Comparison of ENCODE assay signal across 20 cellular contexts in genomic region chr15:50653156-50653743, GRCh38. TPM values are rescaled to one million over a fixed set of nuclear protein-coding genes. Genes with fewer than 3 reads are reported as not detected.
DNase-seq lines count a peak whose midpoint lies in the region; ATAC-seq and TF ChIP-seq lines count a peak whose summit lies in the region.
"Had no signal": no experiment of that assay in that cellular context is flagged by ENCODE, and none has a peak within 500 bp of the region (broad histone marks: within the 10 kb centered on the region; RNA-seq: fewer than 3 reads in every experiment).

No MANE protein-coding gene starts in this region.

- H3K27ac Mint-ChIP-seq in T-helper 1 cell treated with Interleukin-12 subunit alpha and Interleukin-12 subunit beta and Interleukin-4 antibody, amounts not matched to agents 30 μg/mL and 1 μg/mL, for 36 hours, result peak overlapping the region; percentile 16
- H3K27ac Mint-ChIP-seq in GM23338, result peak overlapping the region; percentile 55; the same call in 1 of the 2 replicates
- H3K27ac Mint-ChIP-seq in central memory CD8-positive, alpha-beta T cell (ENCODE audit: low read depth), result peak overlapping the region; percentile 85
- peak overlapping the region; percentile 15 for H3K27ac Mint-ChIP-seq in neural crest cell (ENCODE audit: unreplicated experiment)
- H3K27ac Mint-ChIP-seq: T-helper 2 cell treated with Interferon-gamma antibody and Interleukin-4, amounts not matched to agents 5 μg/mL and 100 μg/mL, for 36 hours had no signal

- H3K27ac ChIP-seq in GM23338 (ENCODE audit: low read depth) (peak overlapping the region; percentile 63; the same call in 1 of the 2 replicates), testis (no peak overlapping the region)
- H3K27ac ChIP-seq: 22Rv1, BLaER1, ovary, thyroid gland had no signal

- peaks cover 5% of the 10 kb centered on the region for H3K4me1 Mint-ChIP-seq in T-helper 1 cell treated with Interleukin-12 subunit alpha and Interleukin-12 subunit beta and Interleukin-4 antibody, amounts not matched to agents 30 μg/mL and 1 μg/mL, for 36 hours (ENCODE audit: low read depth)
- H3K4me1 Mint-ChIP-seq in GM23338, result peaks cover 7% of the 10 kb centered on the region; the same call in 2 of the 3 replicates
- peaks cover 16% of the 10 kb centered on the region for H3K4me1 Mint-ChIP-seq in central memory CD8-positive, alpha-beta T cell
- no peaks in the 10 kb centered on the region for H3K4me1 Mint-ChIP-seq in neural crest cell

- peaks cover 42% of the 10 kb centered on the region for H3K36me3 Mint-ChIP-seq in T-helper 1 cell treated with Interleukin-12 subunit alpha and Interleukin-12 subunit beta and Interleukin-4 antibody, amounts not matched to agents 30 μg/mL and 1 μg/mL, for 36 hours (ENCODE audit: low read depth)
- peaks cover 73% of the 10 kb centered on the region for H3K36me3 Mint-ChIP-seq in GM23338 (ENCODE audit: low read depth)
- peaks cover 71% of the 10 kb centered on the region for H3K36me3 Mint-ChIP-seq in central memory CD8-positive, alpha-beta T cell (ENCODE audit: insufficient read depth)
- peaks cover 13% of the 10 kb centered on the region for H3K36me3 Mint-ChIP-seq in neural crest cell (ENCODE audit: low read depth)

- no peak overlapping the region for H3K4me3 Mint-ChIP-seq in T-helper 1 cell treated with Interleukin-12 subunit alpha and Interleukin-12 subunit beta and Interleukin-4 antibody, amounts not matched to agents 30 μg/mL and 1 μg/mL, for 36 hours
- H3K4me3 Mint-ChIP-seq in GM23338, result no peak overlapping the region
- H3K4me3 Mint-ChIP-seq in central memory CD8-positive, alpha-beta T cell, result no peak overlapping the region
- no peak overlapping the region for H3K4me3 Mint-ChIP-seq in neural crest cell
- H3K4me3 Mint-ChIP-seq: T-helper 2 cell treated with Interferon-gamma antibody and Interleukin-4, amounts not matched to agents 5 μg/mL and 100 μg/mL, for 36 hours had no signal

- intact Hi-C loops in testis (cut with DNase I; ENCODE audit: low total_unique reads), result no loop called here

- H3K9me3 Mint-ChIP-seq in T-helper 1 cell treated with Interleukin-12 subunit alpha and Interleukin-12 subunit beta and Interleukin-4 antibody, amounts not matched to agents 30 μg/mL and 1 μg/mL, for 36 hours, result no peaks in the 10 kb centered on the region
- H3K9me3 Mint-ChIP-seq in GM23338, result no peaks in the 10 kb centered on the region
- H3K9me3 Mint-ChIP-seq in central memory CD8-positive, alpha-beta T cell, result no peaks in the 10 kb centered on the region
- H3K9me3 Mint-ChIP-seq in neural crest cell, result no peaks in the 10 kb centered on the region
- H3K9me3 Mint-ChIP-seq: T-helper 2 cell treated with Interferon-gamma antibody and Interleukin-4, amounts not matched to agents 5 μg/mL and 100 μg/mL, for 36 hours had no signal

- no peaks in the 10 kb centered on the region; the same call in 1 of the 2 replicates for H3K4me1 ChIP-seq in GM23338 (ENCODE audit: insufficient read depth)
- no peaks in the 10 kb centered on the region for H3K4me1 ChIP-seq in testis
- H3K4me1 ChIP-seq: BLaER1, thyroid gland had no signal

- no peak for TF ChIP-seq CTCF in GM23338 (conservative IDR thresholded peaks at IDR 0.05; ENCODE audit: low read depth in 2 of 2)
- no peak for TF ChIP-seq CTCF in neural crest cell (conservative IDR thresholded peaks at IDR 0.05)
- TF ChIP-seq CTCF in testis (IDR thresholded peaks at IDR 0.05), result no peak

- DNase-seq in T-helper 1 cell, result no peak
- no peak for DNase-seq in GM23338 (ENCODE audit: low spot score)
- DNase-seq in central memory CD8-positive, alpha-beta T cell (ENCODE audit: low spot score in 2 of 2), result no peak
- DNase-seq in neural crest cell (ENCODE audit: low read depth, low spot score), result no peak
- no peak for DNase-seq in MV-4-11 (lab: John Stamatoyannopoulos, UW)
- no peak for DNase-seq in testis
- no peak for DNase-seq in OCI-M2 (lab: John Stamatoyannopoulos, UW; ENCODE audit: unreplicated experiment)
- DNase-seq: activated T-cell treated with anti-CD3 and anti-CD28 coated beads for 4 hours; DMS53; foreskin melanocyte; NCI-H2081 treated with DMSO at 0.1 percent for 48 hours; NCI-H526 treated with DMSO at 0.1 percent for 48 hours; ovary; stimulated activated CD4-positive, alpha-beta T cell treated with anti-CD3 and anti-CD28 coated beads, Interleukin-4, amount 100 ng/mL, for 1 hour; thyroid gland had no signal

- no peaks in the 10 kb centered on the region for H3K27me3 Mint-ChIP-seq in T-helper 1 cell treated with Interleukin-12 subunit alpha and Interleukin-12 subunit beta and Interleukin-4 antibody, amounts not matched to agents 30 μg/mL and 1 μg/mL, for 36 hours (ENCODE audit: low read depth)
- H3K27me3 Mint-ChIP-seq in GM23338 (ENCODE audit: insufficient read depth, low read depth, poor library complexity) (peaks cover 8% of the 10 kb centered on the region), neural crest cell (ENCODE audit: low read depth) (no peaks in the 10 kb centered on the region)
- no peaks in the 10 kb centered on the region for H3K27me3 Mint-ChIP-seq in central memory CD8-positive, alpha-beta T cell

- H3K4me3 ChIP-seq in GM23338, result no peak overlapping the region
- H3K4me3 ChIP-seq in testis, result no peak overlapping the region
- H3K4me3 ChIP-seq: BLaER1, ovary, thyroid gland had no signal

- no peaks in the 10 kb centered on the region for H3K9me2 ChIP-seq in GM23338 (ENCODE audit: insufficient read depth)

- no peak for TF ChIP-seq POLR2A in testis (IDR thresholded peaks at IDR 0.05)

- H4K20me1 ChIP-seq in GM23338 (replicated peaks; ENCODE audit: insufficient read depth), result peaks cover 5% of the 10 kb centered on the region; the same call in 1 of the 2 replicates

- no peaks in the 10 kb centered on the region for H3K9me3 ChIP-seq in testis
- H3K9me3 ChIP-seq: BLaER1, ovary, thyroid gland had no signal

- H3K27me3 ChIP-seq in GM23338 (ENCODE audit: insufficient read depth) (no peaks in the 10 kb centered on the region), testis (no peaks in the 10 kb centered on the region)
- H3K27me3 ChIP-seq: BLaER1, ovary, thyroid gland had no signal

- peaks cover 17% of the 10 kb centered on the region; the same call in 1 of the 2 replicates for H3K36me3 ChIP-seq in GM23338 (ENCODE audit: insufficient read depth)
- no peaks in the 10 kb centered on the region for H3K36me3 ChIP-seq in testis (ENCODE audit: low read depth, missing control alignments)
- H3K36me3 ChIP-seq: ovary had no signal

- H3K79me2 ChIP-seq in GM23338 (replicated peaks; ENCODE audit: insufficient read depth), result peaks cover 8% of the 10 kb centered on the region

- WGBS in testis, 2 donors, result 93 to 94% methylated on average over 6 of the region's 6 CpGs

- no peak for ATAC-seq in GM23338
- ATAC-seq in central memory CD8-positive, alpha-beta T cell (replicated peaks; ENCODE audit: extremely low read depth, poor library complexity, severe bottlenecking), result no peak
- ATAC-seq: left lobe of liver had no signal

- H3F3A ChIP-seq in GM23338 (replicated peaks; ENCODE audit: low read depth), result no peaks in the 10 kb centered on the region

- H3K4me2 ChIP-seq in GM23338, result no peak overlapping the region
- H3K4me2 ChIP-seq: BLaER1 had no signal

- no peak overlapping the region for H2AFZ ChIP-seq in GM23338

TF ChIP-seq in GM23338, 12 proteins besides CTCF, POLR2A, EP300 and RAD21:
- TF ChIP-seq ZNF114 (CRISPR knock-in tag; IDR thresholded peaks at IDR 0.05) (no peak), EZH2 (IDR thresholded peaks at IDR 0.05; ENCODE audit: low read depth, unreplicated experiment) (no peak), EZH2phosphoT487 (IDR thresholded peaks at IDR 0.05; ENCODE audit: unreplicated experiment) (no peak), CREB1 (CRISPR knock-in tag; IDR thresholded peaks at IDR 0.05; ENCODE audit: low read depth) (no peak)
- TF ChIP-seq, protein P1, sequence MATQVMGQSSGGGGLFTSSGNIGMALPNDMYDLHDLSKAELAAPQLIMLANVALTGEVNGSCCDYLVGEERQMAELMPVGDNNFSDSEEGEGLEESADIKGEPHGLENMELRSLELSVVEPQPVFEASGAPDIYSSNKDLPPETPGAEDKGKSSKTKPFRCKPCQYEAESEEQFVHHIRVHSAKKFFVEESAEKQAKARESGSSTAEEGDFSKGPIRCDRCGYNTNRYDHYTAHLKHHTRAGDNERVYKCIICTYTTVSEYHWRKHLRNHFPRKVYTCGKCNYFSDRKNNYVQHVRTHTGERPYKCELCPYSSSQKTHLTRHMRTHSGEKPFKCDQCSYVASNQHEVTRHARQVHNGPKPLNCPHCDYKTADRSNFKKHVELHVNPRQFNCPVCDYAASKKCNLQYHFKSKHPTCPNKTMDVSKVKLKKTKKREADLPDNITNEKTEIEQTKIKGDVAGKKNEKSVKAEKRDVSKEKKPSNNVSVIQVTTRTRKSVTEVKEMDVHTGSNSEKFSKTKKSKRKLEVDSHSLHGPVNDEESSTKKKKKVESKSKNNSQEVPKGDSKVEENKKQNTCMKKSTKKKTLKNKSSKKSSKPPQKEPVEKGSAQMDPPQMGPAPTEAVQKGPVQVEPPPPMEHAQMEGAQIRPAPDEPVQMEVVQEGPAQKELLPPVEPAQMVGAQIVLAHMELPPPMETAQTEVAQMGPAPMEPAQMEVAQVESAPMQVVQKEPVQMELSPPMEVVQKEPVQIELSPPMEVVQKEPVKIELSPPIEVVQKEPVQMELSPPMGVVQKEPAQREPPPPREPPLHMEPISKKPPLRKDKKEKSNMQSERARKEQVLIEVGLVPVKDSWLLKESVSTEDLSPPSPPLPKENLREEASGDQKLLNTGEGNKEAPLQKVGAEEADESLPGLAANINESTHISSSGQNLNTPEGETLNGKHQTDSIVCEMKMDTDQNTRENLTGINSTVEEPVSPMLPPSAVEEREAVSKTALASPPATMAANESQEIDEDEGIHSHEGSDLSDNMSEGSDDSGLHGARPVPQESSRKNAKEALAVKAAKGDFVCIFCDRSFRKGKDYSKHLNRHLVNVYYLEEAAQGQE (IDR thresholded peaks at IDR 0.05; ENCODE audit: unreplicated experiment), result no peak
TF ChIP-seq in GM23338: peak in this region for 0.

RNA-seq across cellular contexts. Expression of gene TRPM7, which starts 33.3 kb away (rescaled TPM):
- total RNA-seq in GM23338 (2014; rRNA removed; shearing (Covaris generic)), result 38.3 and 41.0 TPM in 2 replicates
- 6.2 and 8.3 TPM in 2 replicates for polyA plus RNA-seq in GM23338 (2016; fragmentation: Nextera tagmentation; extraction: Ambion mirVana)
- total RNA-seq in neural crest cell, result 33.6 and 34.8 TPM in 2 replicates
- 10 to 100 TPM; 52.2 to 53.1 TPM for total RNA-seq in testis
- 18.1 TPM for polyA plus RNA-seq in testis (ENCODE audit: insufficient read depth, low read depth, low replicate concordance)

Comparison
In these comparisons a context has a peak if more than half of its experiments do, and no peak if none do; other contexts are left out.
1. H3K27ac Mint-ChIP-seq: peak in every context shown above with its lines; median percentile 85 in central memory CD8-positive, alpha-beta T cell; 55 in GM23338; 16 in T-helper 1 cell treated with Interleukin-12 subunit alpha and Interleukin-12 subunit beta and Interleukin-4 antibody, amounts not matched to agents 30 μg/mL and 1 μg/mL, for 36 hours; 15 in neural crest cell.